Comparison of ENCODE assay signal across 26 cellular contexts in genomic region chr10:389836-390448, GRCh38.
"Had no signal": no experiment of that assay in that cellular context is flagged by ENCODE, and none has a peak within 500 bp of the region (broad histone marks: within the 10 kb centered on the region; RNA-seq: fewer than 3 reads in every experiment).

No MANE protein-coding gene starts in this region.

- DNase-seq: naive thymus-derived CD4-positive, alpha-beta T cell; natural killer cell; occipital lobe; psoas muscle; right cardiac atrium; right lobe of liver; stimulated activated CD4-positive, alpha-beta T cell treated with anti-CD3 and anti-CD28 coated beads, Interleukin-15, amount 100 ng/mL, for 24 hours; stimulated activated CD4-positive, alpha-beta T cell treated with anti-CD3 and anti-CD28 coated beads, Interleukin-2, amount 100 ng/mL, for 24 hours; stimulated activated CD4-positive, alpha-beta T cell treated with anti-CD3 and anti-CD28 coated beads, Interleukin-2, amount 100 ng/mL, for 48 hours; stimulated activated CD4-positive, alpha-beta T cell treated with anti-CD3 and anti-CD28 coated beads, Interleukin-4, amount 100 ng/mL, for 24 hours; stimulated activated naive CD4-positive, alpha-beta T cell; stimulated activated naive CD8-positive, alpha-beta T cell treated with anti-CD3 and anti-CD28 coated beads, Interleukin-15, amount 100 ng/mL, for 72 hours; stimulated activated naive CD8-positive, alpha-beta T cell treated with anti-CD3 and anti-CD28 coated beads, Interleukin-15, Interleukin-2, amounts not matched to agents 100 U/mL and 50 U/mL, for 24 hours; thyroid gland; trophoblast cell; upper lobe of right lung; uterus had no signal

- H3K9me3 Mint-ChIP-seq: naive thymus-derived CD4-positive, alpha-beta T cell; natural killer cell; nephron; stimulated activated effector memory CD8-positive, alpha-beta T cell treated with anti-CD3 and anti-CD28 coated beads, Interleukin-12 subunit alpha, Interleukin-12 subunit beta, amount 100 ng/mL, for 72 hours; stimulated activated naive CD8-positive, alpha-beta T cell treated with anti-CD3 and anti-CD28 coated beads, Interleukin-15, amount 100 ng/mL, for 72 hours had no signal

- H3K27me3 ChIP-seq: ovary, right lobe of liver, thyroid gland, tibial nerve, upper lobe of right lung, uterus had no signal

- H3K27me3 Mint-ChIP-seq: naive thymus-derived CD4-positive, alpha-beta T cell; progenitor cell of endocrine pancreas; stimulated activated naive CD8-positive, alpha-beta T cell treated with anti-CD3 and anti-CD28 coated beads, Interleukin-15, amount 100 ng/mL, for 72 hours had no signal

- H3K9me3 ChIP-seq: ovary, psoas muscle, right lobe of liver, thoracic aorta, thyroid gland, tibial nerve, upper lobe of right lung, uterus had no signal

- H2AFZ ChIP-seq: parathyroid adenoma had no signal

- H3K9ac ChIP-seq: parathyroid adenoma had no signal

- H3K4me1 ChIP-seq: parathyroid adenoma, right lobe of liver, uterus had no signal

- H3K36me3 ChIP-seq: ovary, right lobe of liver, uterus had no signal

- H3K4me3 Mint-ChIP-seq: naive thymus-derived CD4-positive, alpha-beta T cell; natural killer cell; nephron; neural crest cell; stimulated activated effector memory CD8-positive, alpha-beta T cell treated with anti-CD3 and anti-CD28 coated beads, Interleukin-12 subunit alpha, Interleukin-12 subunit beta, amount 100 ng/mL, for 72 hours; stimulated activated naive CD8-positive, alpha-beta T cell treated with anti-CD3 and anti-CD28 coated beads, Interleukin-15, amount 100 ng/mL, for 72 hours had no signal

- ATAC-seq: naive thymus-derived CD4-positive, alpha-beta T cell; natural killer cell; psoas muscle; right cardiac atrium; right lobe of liver; stimulated activated effector memory CD8-positive, alpha-beta T cell treated with anti-CD3 and anti-CD28 coated beads, Interleukin-12 subunit alpha, Interleukin-12 subunit beta, amount 100 ng/mL, for 72 hours; stimulated activated naive CD8-positive, alpha-beta T cell treated with anti-CD3 and anti-CD28 coated beads, Interleukin-15, amount 100 ng/mL, for 72 hours; stimulated activated naive CD8-positive, alpha-beta T cell treated with anti-CD3 and anti-CD28 coated beads, Interleukin-15, Interleukin-2, amounts not matched to agents 100 U/mL and 50 U/mL, for 24 hours; upper lobe of right lung had no signal

- H3K27ac Mint-ChIP-seq: natural killer cell; nephron; progenitor cell of endocrine pancreas; stimulated activated effector memory CD8-positive, alpha-beta T cell treated with anti-CD3 and anti-CD28 coated beads, Interleukin-12 subunit alpha, Interleukin-12 subunit beta, amount 100 ng/mL, for 72 hours had no signal

- H3K79me2 ChIP-seq: parathyroid adenoma had no signal

- H3K27ac ChIP-seq: ovary, parathyroid adenoma, psoas muscle, right lobe of liver, thoracic aorta, thyroid gland, upper lobe of right lung, uterus had no signal

- H3K4me3 ChIP-seq: ovary, psoas muscle, right lobe of liver, skin epidermis, thoracic aorta, thyroid gland, tibial nerve, upper lobe of right lung, uterus had no signal

- H3K36me3 Mint-ChIP-seq: natural killer cell; stimulated activated effector memory CD8-positive, alpha-beta T cell treated with anti-CD3 and anti-CD28 coated beads, Interleukin-12 subunit alpha, Interleukin-12 subunit beta, amount 100 ng/mL, for 72 hours had no signal
